1 cellular context compared by ENCODE assay signal in genomic region chr1:193111641-193112090, GRCh38.
TF ChIP-seq lines count a peak whose summit lies in the region.

No MANE protein-coding gene starts in this region.

TF ChIP-seq in endothelial cell of umbilical vein, 7 proteins besides CTCF, POLR2A, EP300 and RAD21:
- TF ChIP-seq GATA2 (IDR thresholded peaks at IDR 0.05; ENCODE audit: insufficient read depth, insufficient read length, low read depth, low read length) (no peak), MAX (IDR thresholded peaks at IDR 0.05; ENCODE audit: insufficient read depth, insufficient read length) (no peak), MYC (IDR thresholded peaks at IDR 0.05; ENCODE audit: low read depth, low read length) (no peak), POLR2AphosphoS5 (IDR thresholded peaks at IDR 0.05; ENCODE audit: insufficient read depth, low read depth, low read length) (no peak), EZH2 (IDR thresholded peaks at IDR 0.05; ENCODE audit: borderline replicate concordance, low read depth, low read length, severe bottlenecking) (no peak), FOS (IDR thresholded peaks at IDR 0.05; ENCODE audit: borderline replicate concordance, insufficient read depth, low read length) (no peak), JUN (IDR thresholded peaks at IDR 0.05; ENCODE audit: borderline replicate concordance, insufficient read depth, insufficient read length, low read depth) (no peak)
